ENCODE assay signal across 2 cellular contexts in the genomic region with DNA sequence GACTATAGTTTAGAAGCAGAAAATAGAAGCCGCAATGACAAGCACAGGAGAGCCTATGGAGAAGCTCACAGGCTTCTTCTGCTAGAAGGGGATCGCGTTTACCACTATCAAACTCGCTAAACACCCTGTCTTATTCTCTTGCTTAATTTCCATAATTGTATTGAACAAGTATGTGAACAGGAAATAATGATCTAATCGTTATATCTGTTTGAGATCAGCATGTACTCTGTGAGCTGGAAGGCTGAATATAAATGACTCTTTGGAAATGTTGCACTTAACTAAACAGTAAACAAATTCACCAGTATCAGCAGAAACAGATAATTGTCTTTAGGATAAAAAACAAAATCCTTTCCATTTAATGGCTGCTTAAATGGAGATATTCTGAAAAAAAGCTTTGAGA.
TF ChIP-seq lines count a peak whose summit lies in the region.

No MANE protein-coding gene starts in this region.

TF ChIP-seq in GM12891, 5 proteins besides CTCF, POLR2A, EP300 and RAD21:
- TF ChIP-seq SPI1 (IDR thresholded peaks at IDR 0.05; ENCODE audit: low read depth, low read length) (no peak), POLR2AphosphoS5 (IDR thresholded peaks at IDR 0.05; ENCODE audit: low read depth, low read length) (no peak), TAF1 (IDR thresholded peaks at IDR 0.05; ENCODE audit: low read depth, low read length) (no peak), PAX5 (IDR thresholded peaks at IDR 0.05; ENCODE audit: insufficient read depth, low read length, severe bottlenecking) (no peak), POU2F2 (IDR thresholded peaks at IDR 0.05; ENCODE audit: low read depth, low read length) (no peak)

TF ChIP-seq in H1, 55 proteins besides CTCF, POLR2A, EP300 and RAD21:
- TF ChIP-seq YY1 (IDR thresholded peaks at IDR 0.05; ENCODE audit: low read depth, low read length) (no peak), E2F6 (IDR thresholded peaks at IDR 0.05) (no peak), KDM5A (IDR thresholded peaks at IDR 0.05; ENCODE audit: low read length) (no peak), SP1 (IDR thresholded peaks at IDR 0.05; ENCODE audit: low read depth, low read length) (no peak), KDM1A (IDR thresholded peaks at IDR 0.05; ENCODE audit: borderline replicate concordance, low read length) (no peak), USF2 (IDR thresholded peaks at IDR 0.05; ENCODE audit: low read length) (no peak), ASH2L (IDR thresholded peaks at IDR 0.05; ENCODE audit: low read length) (no peak), CTBP2 (IDR thresholded peaks at IDR 0.05; ENCODE audit: borderline replicate concordance, insufficient read depth, insufficient read length, low read length) (no peak), FOSL1 (IDR thresholded peaks at IDR 0.05; ENCODE audit: insufficient read depth, low read depth, low read length) (no peak), MAX (IDR thresholded peaks at IDR 0.05) (no peak), TEAD4 (IDR thresholded peaks at IDR 0.05; ENCODE audit: low read depth, low read length) (no peak), JUN (IDR thresholded peaks at IDR 0.05; ENCODE audit: low read depth, low read length) (no peak), HDAC2 (IDR thresholded peaks at IDR 0.05; ENCODE audit: borderline replicate concordance in 1 of 2, low read depth in 2 of 2, low read length in 2 of 2) (no peak), TCF12 (IDR thresholded peaks at IDR 0.05; ENCODE audit: low read depth, low read length) (no peak), SP2 (IDR thresholded peaks at IDR 0.05; ENCODE audit: low read length) (no peak)
- TF ChIP-seq, protein P1, sequence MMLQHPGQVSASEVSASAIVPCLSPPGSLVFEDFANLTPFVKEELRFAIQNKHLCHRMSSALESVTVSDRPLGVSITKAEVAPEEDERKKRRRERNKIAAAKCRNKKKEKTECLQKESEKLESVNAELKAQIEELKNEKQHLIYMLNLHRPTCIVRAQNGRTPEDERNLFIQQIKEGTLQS (IDR thresholded peaks at IDR 0.05; ENCODE audit: insufficient read depth, low read depth, low read length) = no peak
